8 cellular contexts compared by ENCODE assay signal in the genomic region with DNA sequence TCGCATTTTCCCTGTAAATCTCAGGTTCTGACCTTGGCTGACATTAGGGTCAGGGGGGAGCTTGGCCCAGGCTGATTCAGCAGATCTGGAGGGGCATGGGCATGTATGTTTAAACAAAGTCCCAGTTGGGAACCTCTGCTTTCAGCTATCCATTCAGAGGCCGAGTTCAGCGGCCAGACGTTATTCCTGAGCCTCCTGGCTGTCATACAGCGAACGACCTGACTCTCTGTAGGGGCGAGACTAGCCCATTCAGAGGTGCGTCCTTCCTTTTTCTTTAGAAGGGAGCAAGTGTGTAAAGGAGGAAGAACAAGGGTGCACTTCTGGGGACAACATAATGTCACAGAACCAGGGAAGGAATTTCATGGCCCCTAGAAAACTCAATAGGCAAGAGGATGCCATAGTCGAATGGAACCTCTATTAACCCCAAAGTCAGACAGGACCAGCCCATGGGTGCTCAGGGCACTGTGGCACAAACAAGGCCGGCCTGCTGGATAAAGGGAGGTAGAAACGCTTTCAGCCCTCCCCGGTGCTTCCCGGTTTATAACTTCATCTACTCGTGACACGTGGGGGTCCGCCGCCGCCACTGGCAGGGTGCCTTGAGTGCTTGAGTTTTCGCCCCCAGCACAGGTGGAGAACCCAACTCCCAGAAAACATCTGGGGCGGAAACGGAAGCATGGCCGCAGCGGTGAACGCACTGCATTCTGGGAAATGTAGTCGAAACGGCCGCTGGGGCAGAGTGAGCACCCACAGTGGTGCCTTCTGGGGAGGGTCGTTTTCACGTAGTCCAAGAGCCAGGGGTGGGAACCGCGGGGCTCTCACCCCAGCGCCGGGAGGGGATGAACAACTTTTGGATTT. TPM values are rescaled to one million over a fixed set of nuclear protein-coding genes. Genes with fewer than 3 reads are reported as not detected.
DNase-seq lines count a peak whose midpoint lies in the region; ATAC-seq and TF ChIP-seq lines count a peak whose summit lies in the region.

No MANE protein-coding gene starts in this region.

- H3K27me3 ChIP-seq in duodenal mucosa (ENCODE audit: control insufficient read depth in 1 of 2, insufficient read depth in 2 of 2, low read length in 2 of 2) (no peaks in the 10 kb centered on the region), lung (ENCODE audit: control insufficient read depth, insufficient read depth) (no peaks in the 10 kb centered on the region)

- no peak overlapping the region for H3K27ac ChIP-seq in duodenal mucosa (ENCODE audit: low read depth, low read length)
- H3K27ac ChIP-seq in lung (ENCODE audit: low read depth in 1 of 2, low read length in 1 of 2): peak overlapping the region in 1 of 2 donors; percentile 18

- WGBS in lung, 2 donors: 13 to 20% methylated on average over 33 of the region's 33 CpGs

- DNase-seq in GM04504 (ENCODE audit: low read depth) (peak; percentile 13), HCEC 1CT (peak; percentile 42), NCI-H1930 (lab: John Stamatoyannopoulos, UW) (peak; percentile 29 to 59), lung (ENCODE audit: low spot score) (peak; percentile 81), NCI-H526 treated with DMSO at 0.1 percent for 48 hours (lab: John Stamatoyannopoulos, UW) (no peak)
- peak; percentile 78 to 80 for DNase-seq in activated CD4-positive, alpha-beta T cell treated with anti-CD3 and anti-CD28 coated beads, Interleukin-2, amount 50 U/mL, for 48 hours
- peak; percentile 44 to 62 (median 57) for DNase-seq in stimulated activated CD4-positive, alpha-beta T cell treated with anti-CD3 and anti-CD28 coated beads, TNF-alpha, amount 100 ng/mL, for 4 hours (ENCODE audit: low read depth in 3 of 3)

- H3K9ac ChIP-seq in duodenal mucosa (ENCODE audit: low read depth in 1 of 2, low read length in 2 of 2): peak overlapping the region; percentile 20 to 50

- H3K4me1 ChIP-seq in duodenal mucosa (ENCODE audit: control insufficient read depth in 1 of 2, insufficient read depth in 2 of 2, low read length in 2 of 2): peaks cover 5 to 11% of the 10 kb centered on the region in 2 donors
- H3K4me1 ChIP-seq in lung (ENCODE audit: control insufficient read depth in 2 of 2, insufficient read depth in 2 of 2, low read length in 2 of 2): peaks cover 0 to 6% of the 10 kb centered on the region in 2 donors

- no peak for TF ChIP-seq CTCF in lung (IDR thresholded peaks at IDR 0.05; ENCODE audit: control extremely low read depth, extremely low read depth)

- H3K36me3 ChIP-seq in duodenal mucosa (ENCODE audit: control insufficient read depth in 1 of 2, insufficient read depth in 2 of 2, low read length in 2 of 2) (no peaks in the 10 kb centered on the region), lung (ENCODE audit: control insufficient read depth in 2 of 2, insufficient read depth in 2 of 2, low read length in 2 of 2) (no peaks in the 10 kb centered on the region)

- ATAC-seq in lung (ENCODE audit: insufficient read depth, low FRiP score): peak; percentile 77

- H3K9me3 ChIP-seq in duodenal mucosa (ENCODE audit: control insufficient read depth in 1 of 2, low read length in 2 of 2) (no peaks in the 10 kb centered on the region), lung (ENCODE audit: control insufficient read depth in 2 of 2, insufficient read depth in 1 of 2, low read length in 1 of 2) (no peaks in the 10 kb centered on the region)

- H3K4me3 ChIP-seq in duodenal mucosa (ENCODE audit: low read depth in 1 of 2, low read length in 2 of 2) (peak overlapping the region; percentile 61 to 66), lung (peak overlapping the region; percentile 29)

RNA-seq across cellular contexts. Expression of a gene that starts 33.2 kb away (rescaled TPM):
- total RNA-seq in lung: 10 to 100 TPM; 27.8 to 41.0 TPM
- 10 to 100 TPM in 1 of 2 donors, 1 to 10 TPM in 1; 8.8 to 31.0 TPM for polyA plus RNA-seq in lung
